In the genomic region with DNA sequence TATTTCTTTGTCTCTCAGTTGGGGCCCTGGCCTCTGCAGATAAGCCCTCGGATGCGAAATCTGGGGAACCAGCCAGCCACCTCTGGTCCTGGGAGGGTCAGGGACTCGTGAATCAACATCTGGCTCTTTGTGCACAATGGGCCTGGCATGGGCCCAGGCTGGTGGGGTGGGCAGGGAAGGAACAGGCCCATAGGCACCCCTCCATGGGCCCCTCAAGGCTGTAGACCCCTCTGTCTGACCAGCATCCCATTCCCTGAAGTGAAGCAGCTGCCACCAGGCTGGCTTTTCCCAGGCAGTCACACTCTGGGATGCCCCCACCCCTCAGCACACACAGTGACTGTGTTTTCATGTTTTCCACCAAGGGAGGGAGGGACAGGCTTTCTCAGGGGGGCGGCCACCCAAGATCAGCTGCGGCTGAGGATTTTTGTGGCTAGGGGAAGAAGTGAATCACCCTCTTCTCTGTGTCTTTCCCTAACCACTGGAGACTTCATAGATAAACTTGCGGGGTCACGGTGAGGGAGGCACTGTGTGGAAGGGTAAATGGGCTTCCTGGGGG, we compare ENCODE assay signal across 11 cellular contexts.
DNase-seq lines count a peak whose midpoint lies in the region; TF ChIP-seq lines count a peak whose summit lies in the region.
"Had no signal": no experiment of that assay in that cellular context is flagged by ENCODE, and none has a peak within 500 bp of the region (broad histone marks: within the 10 kb centered on the region; RNA-seq: fewer than 3 reads in every experiment).

No MANE protein-coding gene starts in this region.

- no peaks in the 10 kb centered on the region for H3K9me3 ChIP-seq in ovary
- H3K9me3 ChIP-seq in prostate gland: no peaks in the 10 kb centered on the region

- H3K4me1 ChIP-seq in ovary (ENCODE audit: insufficient read depth): peaks cover 27% of the 10 kb centered on the region
- no peaks in the 10 kb centered on the region for H3K4me1 ChIP-seq in prostate gland (replicated peaks)

- no peaks in the 10 kb centered on the region for H3K27me3 ChIP-seq in ovary
- no peaks in the 10 kb centered on the region for H3K27me3 ChIP-seq in prostate gland (replicated peaks; ENCODE audit: insufficient read depth)

- TF ChIP-seq POLR2A in erythroblast (IDR thresholded peaks at IDR 0.05; ENCODE audit: low read length): no peak
- no peak for TF ChIP-seq POLR2A in ovary (IDR thresholded peaks at IDR 0.05)
- TF ChIP-seq POLR2A in prostate gland (IDR thresholded peaks at IDR 0.05): no peak

- TF ChIP-seq EP300 in ovary (IDR thresholded peaks at IDR 0.05): no peak

- no peaks in the 10 kb centered on the region for H3K36me3 ChIP-seq in ovary
- H3K36me3 ChIP-seq in prostate gland: no peaks in the 10 kb centered on the region

- intact Hi-C loops in ovary (cut with DNase I) (loop anchor here in 3 of 4 donors (5.0 to 10.0 kb wide), 3 partner anchors 53 to 65 kb away; no protein-coding TSS in a partner anchor), prostate gland (cut with DNase I) (loop anchor here (10.0 kb wide), 1 partner anchor 165 kb away; a partner anchor contains a TSS)

- H3K27ac ChIP-seq in ovary (peak overlapping the region; percentile 52 to 65), prostate gland (no peak overlapping the region)
- H3K27ac ChIP-seq: KMS-11 had no signal

- no peak for TF ChIP-seq CTCF in ovary (IDR thresholded peaks at IDR 0.05)
- TF ChIP-seq CTCF in prostate gland (IDR thresholded peaks at IDR 0.05): no peak

- 14 to 18% (median 16%) methylated on average over 7 of the region's 7 CpGs for whole genome bisulfite sequencing in ovary, 3 donors
- WGBS in prostate gland: 67% methylated on average over 7 of the region's 7 CpGs

- no peak overlapping the region for H3K4me3 ChIP-seq in ovary
- H3K4me3 ChIP-seq in prostate gland: no peak overlapping the region

- peak; percentile 88 for DNase-seq in Daoy (ENCODE audit: low read depth)
- peak; percentile 17 for DNase-seq in OCI-M1 (lab: John Stamatoyannopoulos, UW)
- peak; percentile 37 to 69 for DNase-seq in erythroblast (lab: John Stamatoyannopoulos, UW)
- DNase-seq in ovary: peak; percentile 61 to 77 (median 71)
- no peak for DNase-seq in retina
- no peak for DNase-seq in prostate gland (ENCODE audit: low spot score)
- DNase-seq in NCI-H1436 treated with DMSO at 0.1 percent for 48 hours (lab: John Stamatoyannopoulos, UW): no peak
- DNase-seq in KG1 (lab: John Stamatoyannopoulos, UW): no peak
- DNase-seq: activated naive CD4-positive, alpha-beta T cell treated with anti-CD3 and anti-CD28 coated beads, Interleukin-2, amount 50 U/mL, for 16 hours; NCI-H774 had no signal

Comparison
In these comparisons a context has a peak if more than half of its experiments do, and no peak if none do; other contexts are left out.
1. DNase-seq: peak in Daoy (single experiment), OCI-M1 (single experiment), erythroblast (2 of 2) and ovary (5 of 5); none in retina (single experiment), prostate gland (single experiment), NCI-H1436 treated with DMSO at 0.1 percent for 48 hours (single experiment) and KG1 (single experiment).
2. H3K27ac ChIP-seq: peak in ovary (2 of 2); none in prostate gland (0 of 2).